Comparison of ENCODE assay signal across 39 cellular contexts in the genomic region with DNA sequence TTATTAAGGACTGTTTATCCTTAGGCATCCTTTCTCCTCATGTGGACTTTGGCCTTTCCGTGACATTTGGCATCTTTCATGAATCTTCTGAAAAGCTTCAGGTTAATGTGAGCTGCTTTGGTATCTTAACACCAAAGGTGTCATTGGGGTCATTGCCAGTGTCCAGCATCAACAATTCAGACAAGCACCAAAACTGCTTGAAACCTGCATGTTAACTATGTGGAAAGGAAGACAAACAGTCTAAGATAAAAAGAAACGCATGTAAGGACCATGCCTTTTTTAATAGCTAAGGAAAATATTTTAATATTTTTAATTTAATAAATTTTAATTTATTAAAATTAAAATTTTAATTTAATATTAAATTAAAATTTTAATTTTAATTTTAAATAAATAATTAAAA. TPM values are rescaled to one million over a fixed set of nuclear protein-coding genes. Genes with fewer than 3 reads are reported as not detected.
"Had no signal": no experiment of that assay in that cellular context is flagged by ENCODE, and none has a peak within 500 bp of the region (broad histone marks: within the 10 kb centered on the region; RNA-seq: fewer than 3 reads in every experiment).

No MANE protein-coding gene starts in this region.

- H3K9me3 ChIP-seq: adrenal gland, body of pancreas, breast epithelium had no signal

- H3K4me1 ChIP-seq: adrenal gland, body of pancreas, breast epithelium had no signal

- H3K4me3 ChIP-seq: adrenal gland, body of pancreas, breast epithelium had no signal

- H3K27ac ChIP-seq: adrenal gland, body of pancreas, brain microvascular endothelial cell, breast epithelium, VCaP had no signal

- FAIRE-seq: astrocyte had no signal

- DNase-seq: activated CD4-positive, alpha-beta memory T cell treated with anti-CD3 and anti-CD28 coated beads for 36 hours; activated CD4-positive, alpha-beta T cell treated with anti-CD3 and anti-CD28 coated beads for 1 hour; activated CD4-positive, alpha-beta T cell treated with anti-CD3 and anti-CD28 coated beads for 36 hours; activated CD4-positive, alpha-beta T cell treated with anti-CD3 and anti-CD28 coated beads, Interleukin-2, amount 10 ng/mL, durations not matched to agents 24 days and 14 days; activated CD4-positive, alpha-beta T cell treated with anti-CD3 and anti-CD28 coated beads, Interleukin-2, amount 50 U/mL, for 1 hour; activated CD4-positive, alpha-beta T cell treated with anti-CD3 and anti-CD28 coated beads, Interleukin-2, amount 50 U/mL, for 4 hours; activated CD4-positive, CD25-positive, alpha-beta regulatory T cell; activated CD8-positive, alpha-beta memory T cell treated with anti-CD3 and anti-CD28 coated beads, Interleukin-2, amount 50 U/mL, for 4 hours; activated CD8-positive, alpha-beta T cell treated with anti-CD3 and anti-CD28 coated beads for 36 hours; activated effector memory CD4-positive, alpha-beta T cell treated with anti-CD3 and anti-CD28 coated beads, Interleukin-2, amount 50 U/mL, for 16 hours; activated gamma-delta T cell treated with Interleukin-2 at 50 U/mL for 16 hours; activated naive CD4-positive, alpha-beta T cell; activated naive CD4-positive, alpha-beta T cell treated with anti-CD3 and anti-CD28 coated beads for 36 hours; activated naive CD4-positive, alpha-beta T cell treated with anti-CD3 and anti-CD28 coated beads, Interleukin-2, amount 50 U/mL, for 16 hours; activated naive CD8-positive, alpha-beta T cell treated with anti-CD3 and anti-CD28 coated beads for 36 hours; activated T-cell treated with anti-CD3 and anti-CD28 coated beads for 4 hours; activated T-cell treated with anti-CD3 and anti-CD28 coated beads, Interleukin-2, amount 50 U/mL, for 1 hour; activated T-cell treated with anti-CD3 and anti-CD28 coated beads, Interleukin-2, amount 50 U/mL, for 4 hours; activated T-cell treated with anti-CD3 and anti-CD28 coated beads, Interleukin-2, amount 50 U/mL, for 72 hours; adrenal gland; amniotic stem cell; aorta; body of pancreas; brain microvascular endothelial cell; central memory CD4-positive, alpha-beta T cell; T-helper 1 cell; T-helper 2 cell; T-helper 9 cell had no signal

- H3K9me3 Mint-ChIP-seq: activated CD4-positive, alpha-beta memory T cell treated with anti-CD3 and anti-CD28 coated beads for 36 hours; activated CD4-positive, alpha-beta T cell treated with anti-CD3 and anti-CD28 coated beads, Interleukin-2, amount 10 ng/mL, durations not matched to agents 24 days and 14 days; activated CD8-positive, alpha-beta T cell treated with anti-CD3 and anti-CD28 coated beads for 36 hours; activated naive CD4-positive, alpha-beta T cell treated with anti-CD3 and anti-CD28 coated beads for 36 hours; activated naive CD4-positive, alpha-beta T cell treated with anti-CD3 and anti-CD28 coated beads, Interleukin-2, amount 50 U/mL, for 72 hours; activated naive CD8-positive, alpha-beta T cell treated with anti-CD3 and anti-CD28 coated beads for 36 hours; activated T-cell treated with anti-CD3 and anti-CD28 coated beads, Interleukin-2, amount 50 U/mL, for 4 hours; activated T-cell treated with anti-CD3 and anti-CD28 coated beads, Interleukin-2, amount 50 U/mL, for 72 hours; activated T-helper 1 cell treated with anti-CD3 and anti-CD28 coated beads, Interleukin-12 subunit alpha, Interleukin-12 subunit beta, Interleukin-2, Interleukin-4 antibody, amounts not matched to agents 30 ng/mL and 10 ng/mL and 1 ng/mL, durations not matched to agents 14 hours and 24 hours and 36 hours; activated T-helper 17 cell treated with anti-CD3 and anti-CD28 coated beads, Interleukin-2, amount 50 U/mL, for 72 hours; T-helper 1 cell treated with Interleukin-12 subunit alpha and Interleukin-12 subunit beta and Interleukin-4 antibody, amounts not matched to agents 30 μg/mL and 1 μg/mL, for 36 hours; T-helper 2 cell treated with Interferon-gamma antibody and Interleukin-4, amounts not matched to agents 5 μg/mL and 100 μg/mL, for 36 hours had no signal

- ATAC-seq: body of pancreas had no signal

- H3K27ac Mint-ChIP-seq: activated CD4-positive, alpha-beta memory T cell treated with anti-CD3 and anti-CD28 coated beads for 36 hours; activated CD4-positive, alpha-beta T cell treated with anti-CD3 and anti-CD28 coated beads for 36 hours; activated CD4-positive, alpha-beta T cell treated with anti-CD3 and anti-CD28 coated beads, Interleukin-2, amount 10 ng/mL, durations not matched to agents 24 days and 14 days; activated CD8-positive, alpha-beta T cell treated with anti-CD3 and anti-CD28 coated beads for 36 hours; activated naive CD4-positive, alpha-beta T cell treated with anti-CD3 and anti-CD28 coated beads for 36 hours; activated naive CD4-positive, alpha-beta T cell treated with anti-CD3 and anti-CD28 coated beads, Interleukin-2, amount 50 U/mL, for 72 hours; activated naive CD8-positive, alpha-beta T cell treated with anti-CD3 and anti-CD28 coated beads for 36 hours; activated T-cell treated with anti-CD3 and anti-CD28 coated beads, Interleukin-2, amount 50 U/mL, for 72 hours; activated T-helper 1 cell treated with anti-CD3 and anti-CD28 coated beads, Interleukin-12 subunit alpha, Interleukin-12 subunit beta, Interleukin-2, Interleukin-4 antibody, amounts not matched to agents 30 ng/mL and 10 ng/mL and 1 ng/mL, durations not matched to agents 14 hours and 24 hours and 36 hours; activated T-helper 17 cell treated with anti-CD3 and anti-CD28 coated beads, Interleukin-2, amount 50 U/mL, for 72 hours had no signal

- H3K4me3 Mint-ChIP-seq: activated CD4-positive, alpha-beta memory T cell treated with anti-CD3 and anti-CD28 coated beads for 36 hours; activated CD4-positive, alpha-beta T cell treated with anti-CD3 and anti-CD28 coated beads for 36 hours; activated CD4-positive, alpha-beta T cell treated with anti-CD3 and anti-CD28 coated beads, Interleukin-2, amount 10 ng/mL, durations not matched to agents 24 days and 14 days; activated CD8-positive, alpha-beta T cell treated with anti-CD3 and anti-CD28 coated beads for 36 hours; activated naive CD4-positive, alpha-beta T cell treated with anti-CD3 and anti-CD28 coated beads for 36 hours; activated naive CD8-positive, alpha-beta T cell treated with anti-CD3 and anti-CD28 coated beads for 36 hours; activated T-cell treated with anti-CD3 and anti-CD28 coated beads, Interleukin-2, amount 50 U/mL, for 4 hours; activated T-cell treated with anti-CD3 and anti-CD28 coated beads, Interleukin-2, amount 50 U/mL, for 72 hours; activated T-helper 1 cell treated with anti-CD3 and anti-CD28 coated beads, Interleukin-12 subunit alpha, Interleukin-12 subunit beta, Interleukin-2, Interleukin-4 antibody, amounts not matched to agents 30 ng/mL and 10 ng/mL and 1 ng/mL, durations not matched to agents 14 hours and 24 hours and 36 hours; activated T-helper 17 cell treated with anti-CD3 and anti-CD28 coated beads, Interleukin-2, amount 50 U/mL, for 72 hours; T-helper 1 cell treated with Interleukin-12 subunit alpha and Interleukin-12 subunit beta and Interleukin-4 antibody, amounts not matched to agents 30 μg/mL and 1 μg/mL, for 36 hours; T-helper 2 cell treated with Interferon-gamma antibody and Interleukin-4, amounts not matched to agents 5 μg/mL and 100 μg/mL, for 36 hours had no signal

- H3K27me3 Mint-ChIP-seq: activated CD4-positive, alpha-beta memory T cell treated with anti-CD3 and anti-CD28 coated beads for 36 hours; activated CD4-positive, alpha-beta T cell treated with anti-CD3 and anti-CD28 coated beads for 36 hours; activated CD4-positive, alpha-beta T cell treated with anti-CD3 and anti-CD28 coated beads, Interleukin-2, amount 10 ng/mL, durations not matched to agents 24 days and 14 days; activated CD8-positive, alpha-beta T cell treated with anti-CD3 and anti-CD28 coated beads for 36 hours; activated naive CD8-positive, alpha-beta T cell treated with anti-CD3 and anti-CD28 coated beads for 36 hours; activated T-helper 17 cell treated with anti-CD3 and anti-CD28 coated beads, Interleukin-2, amount 50 U/mL, for 72 hours had no signal

- H3K27me3 ChIP-seq: adrenal gland, body of pancreas, brain microvascular endothelial cell, breast epithelium had no signal

RNA-seq across cellular contexts. Expression of a gene that starts 7.9 kb away (rescaled TPM):
- total RNA-seq: activated CD4-positive, alpha-beta memory T cell treated with anti-CD3 and anti-CD28 coated beads for 36 hours; activated CD4-positive, alpha-beta T cell treated with anti-CD3 and anti-CD28 coated beads for 36 hours; activated CD4-positive, alpha-beta T cell treated with anti-CD3 and anti-CD28 coated beads, Interleukin-2, amount 10 ng/mL, durations not matched to agents 24 days and 14 days; activated CD8-positive, alpha-beta memory T cell treated with anti-CD3 and anti-CD28 coated beads for 36 hours; activated CD8-positive, alpha-beta T cell treated with anti-CD3 and anti-CD28 coated beads for 36 hours; activated naive CD4-positive, alpha-beta T cell treated with anti-CD3 and anti-CD28 coated beads for 36 hours; activated naive CD4-positive, alpha-beta T cell treated with anti-CD3 and anti-CD28 coated beads, Interleukin-2, amount 50 U/mL, for 72 hours; activated naive CD8-positive, alpha-beta T cell treated with anti-CD3 and anti-CD28 coated beads for 36 hours; activated T-cell treated with anti-CD3 and anti-CD28 coated beads, Interleukin-2, amount 50 U/mL, for 4 hours; activated T-cell treated with anti-CD3 and anti-CD28 coated beads, Interleukin-2, amount 50 U/mL, for 72 hours; activated T-helper 1 cell treated with anti-CD3 and anti-CD28 coated beads, Interleukin-12 subunit alpha, Interleukin-12 subunit beta, Interleukin-2, Interleukin-4 antibody, amounts not matched to agents 30 ng/mL and 10 ng/mL and 1 ng/mL, durations not matched to agents 14 hours and 24 hours and 36 hours; activated T-helper 17 cell treated with anti-CD3 and anti-CD28 coated beads, Interleukin-2, amount 50 U/mL, for 72 hours; aorta; astrocyte; body of pancreas; breast epithelium; cardiac septum had no signal
- polyA plus RNA-seq: aorta had no signal

RNA-seq across cellular contexts. Expression of a gene that starts 19.1 kb away (rescaled TPM):
- total RNA-seq: astrocyte had no signal

RNA-seq across cellular contexts. Expression of a gene that starts 40.1 kb away (rescaled TPM):
- total RNA-seq: astrocyte, cerebellum had no signal
- polyA plus RNA-seq: aorta had no signal
